ENCODE assay signal across 16 cellular contexts in genomic region chr2:105887246-105887645, GRCh38.
DNase-seq lines count a peak whose midpoint lies in the region; ATAC-seq and TF ChIP-seq lines count a peak whose summit lies in the region.
"Had no signal": no experiment of that assay in that cellular context is flagged by ENCODE, and none has a peak within 500 bp of the region (broad histone marks: within the 10 kb centered on the region; RNA-seq: fewer than 3 reads in every experiment).

No MANE protein-coding gene starts in this region.

- H3K4me3 ChIP-seq in left ventricle myocardium inferior (no peak overlapping the region), adrenal gland (no peak overlapping the region)
- no peak overlapping the region for H3K4me3 ChIP-seq in naive thymus-derived CD4-positive, alpha-beta T cell (ENCODE audit: low read length)
- H3K4me3 ChIP-seq: dorsolateral prefrontal cortex had no signal

- CTCF ChIA-PET in naive thymus-derived CD4-positive, alpha-beta T cell (lab: Charles Lee): no interaction called here

- 91 to 94% (median 93%) methylated on average over 3 of the region's 3 CpGs for WGBS in adrenal gland, 4 donors

- peak overlapping the region; percentile 66 for H3K27ac Mint-ChIP-seq in activated naive CD8-positive, alpha-beta T cell treated with anti-CD3 and anti-CD28 coated beads, Interleukin-2, amount 50 U/mL, for 24 hours
- peak overlapping the region in 8 of 9 donors; percentile 12 to 89 (median 56) for H3K27ac Mint-ChIP-seq in naive thymus-derived CD4-positive, alpha-beta T cell
- H3K27ac Mint-ChIP-seq: activated CD8-positive, alpha-beta memory T cell treated with anti-CD3 and anti-CD28 coated beads, Interleukin-2, amount 10 ng/mL, durations not matched to agents 7 days and 5 days had no signal

- DNase-seq in left ventricle myocardium inferior (no peak), left ventricle myocardium superior (no peak), ecto neural progenitor cell (ENCODE audit: low spot score) (no peak), NCI-H774 (lab: John Stamatoyannopoulos, UW) (no peak), adrenal gland (no peak)
- DNase-seq in activated naive CD8-positive, alpha-beta T cell treated with anti-CD3 and anti-CD28 coated beads, Interleukin-2, amount 50 U/mL, for 24 hours: no peak
- DNase-seq in naive thymus-derived CD4-positive, alpha-beta T cell: no peak
- no peak for DNase-seq in activated CD8-positive, alpha-beta memory T cell treated with anti-CD3 and anti-CD28 coated beads, Interleukin-2, amount 50 U/mL, for 48 hours
- DNase-seq: activated CD8-positive, alpha-beta memory T cell treated with anti-CD3 and anti-CD28 coated beads, Interleukin-2, amount 10 ng/mL, durations not matched to agents 7 days and 5 days; amygdala; DMS53; dorsolateral prefrontal cortex; GOT3; T-helper 9 cell had no signal

- no peak overlapping the region for H3K4me3 Mint-ChIP-seq in activated naive CD8-positive, alpha-beta T cell treated with anti-CD3 and anti-CD28 coated beads, Interleukin-2, amount 50 U/mL, for 24 hours
- peak overlapping the region in 6 of 10 donors; percentile 12 to 68 (median 24) for H3K4me3 Mint-ChIP-seq in naive thymus-derived CD4-positive, alpha-beta T cell
- H3K4me3 Mint-ChIP-seq: activated CD8-positive, alpha-beta memory T cell treated with anti-CD3 and anti-CD28 coated beads, Interleukin-2, amount 10 ng/mL, durations not matched to agents 7 days and 5 days; neural crest cell had no signal

- H3K4me1 ChIP-seq in left ventricle myocardium inferior (peaks cover 81% of the 10 kb centered on the region), adrenal gland (replicated peaks in 1 of 2) (peaks cover 11 to 40% of the 10 kb centered on the region in 2 donors)
- H3K4me1 ChIP-seq in naive thymus-derived CD4-positive, alpha-beta T cell (ENCODE audit: control insufficient read depth in 2 of 2, insufficient read depth in 2 of 2, low read length in 2 of 2): peaks cover 46 to 52% of the 10 kb centered on the region in 2 donors

- H3K9me3 ChIP-seq in left ventricle myocardium inferior (replicated peaks): peaks cover 9% of the 10 kb centered on the region
- no peaks in the 10 kb centered on the region for H3K9me3 ChIP-seq in naive thymus-derived CD4-positive, alpha-beta T cell (ENCODE audit: control insufficient read depth in 2 of 3, low read length in 3 of 3)
- no peaks in the 10 kb centered on the region for H3K9me3 ChIP-seq in adrenal gland (replicated peaks in 1 of 3)

- peaks cover 71% of the 10 kb centered on the region for H3K36me3 Mint-ChIP-seq in activated naive CD8-positive, alpha-beta T cell treated with anti-CD3 and anti-CD28 coated beads, Interleukin-2, amount 50 U/mL, for 24 hours (ENCODE audit: low read depth)
- H3K36me3 Mint-ChIP-seq in naive thymus-derived CD4-positive, alpha-beta T cell: peaks cover 12 to 65% (median 54%) of the 10 kb centered on the region in 5 donors

- peaks cover 11% of the 10 kb centered on the region for H3K9me3 Mint-ChIP-seq in activated naive CD8-positive, alpha-beta T cell treated with anti-CD3 and anti-CD28 coated beads, Interleukin-2, amount 50 U/mL, for 24 hours
- peaks cover 0 to 25% (median 6%) of the 10 kb centered on the region in 11 donors for H3K9me3 Mint-ChIP-seq in naive thymus-derived CD4-positive, alpha-beta T cell

- TF ChIP-seq CTCF in left ventricle myocardium inferior (IDR thresholded peaks at IDR 0.05; ENCODE audit: borderline replicate concordance): no peak
- no peak for TF ChIP-seq CTCF in adrenal gland (IDR thresholded peaks at IDR 0.05)

- peak overlapping the region; percentile 69 for H3K27ac ChIP-seq in left ventricle myocardium inferior (replicated peaks)
- H3K27ac ChIP-seq in naive thymus-derived CD4-positive, alpha-beta T cell (ENCODE audit: low read depth, low read length): no peak overlapping the region
- H3K27ac ChIP-seq in adrenal gland: peak overlapping the region in 2 of 5 donors; percentile 49 to 52

- POLR2A ChIA-PET in naive thymus-derived CD4-positive, alpha-beta T cell (lab: Charles Lee): interaction anchor here (0.7 kb wide), 1 partner anchor 30 kb away, joined by 3 read pairs; no protein-coding TSS in a partner anchor

- H3K27me3 ChIP-seq in left ventricle myocardium inferior (ENCODE audit: low read depth) (no peaks in the 10 kb centered on the region), adrenal gland (no peaks in the 10 kb centered on the region)
- no peaks in the 10 kb centered on the region for H3K27me3 ChIP-seq in naive thymus-derived CD4-positive, alpha-beta T cell (ENCODE audit: control insufficient read depth in 2 of 2, insufficient read depth in 2 of 2, low read length in 2 of 2)
- H3K27me3 ChIP-seq: dorsolateral prefrontal cortex had no signal

- TF ChIP-seq POLR2A in adrenal gland (IDR thresholded peaks at IDR 0.05): no peak

- H3K4me1 Mint-ChIP-seq in activated naive CD8-positive, alpha-beta T cell treated with anti-CD3 and anti-CD28 coated beads, Interleukin-2, amount 50 U/mL, for 24 hours: peaks cover 88% of the 10 kb centered on the region
- H3K4me1 Mint-ChIP-seq in naive thymus-derived CD4-positive, alpha-beta T cell: peaks cover 44 to 91% (median 82%) of the 10 kb centered on the region in 7 donors

- H3K27me3 Mint-ChIP-seq in activated naive CD8-positive, alpha-beta T cell treated with anti-CD3 and anti-CD28 coated beads, Interleukin-2, amount 50 U/mL, for 24 hours: no peaks in the 10 kb centered on the region
- H3K27me3 Mint-ChIP-seq in naive thymus-derived CD4-positive, alpha-beta T cell: no peaks in the 10 kb centered on the region
- H3K27me3 Mint-ChIP-seq: activated CD8-positive, alpha-beta memory T cell treated with anti-CD3 and anti-CD28 coated beads, Interleukin-2, amount 10 ng/mL, durations not matched to agents 7 days and 5 days had no signal

- intact Hi-C loops in left ventricle myocardium inferior (cut with micrococcal nuclease) (loop anchor here (10.0 kb wide), 1 partner anchor 92 kb away; no protein-coding TSS in a partner anchor), left ventricle myocardium superior (cut with micrococcal nuclease) (no loop called here), adrenal gland (cut with DNase I) (loop anchor here in 1 of 2 donors (10.0 kb wide), 1 partner anchor 142 kb away; the partner anchor contains the start of gene NCK2)
- intact Hi-C loops in naive thymus-derived CD4-positive, alpha-beta T cell (cut with micrococcal nuclease): loop anchor here (5.0 to 10.0 kb wide), 2 partner anchors 310 to 312 kb away; no protein-coding TSS in a partner anchor

- H3K36me3 ChIP-seq in left ventricle myocardium inferior: peaks cover 3% of the 10 kb centered on the region
- peaks cover 0 to 34% (median 4%) of the 10 kb centered on the region in 3 experiments for H3K36me3 ChIP-seq in naive thymus-derived CD4-positive, alpha-beta T cell (ENCODE audit: control insufficient read depth in 2 of 3, insufficient read depth in 3 of 3, low read length in 3 of 3)
- no peaks in the 10 kb centered on the region for H3K36me3 ChIP-seq in adrenal gland (replicated peaks in 1 of 2)

- no peak for ATAC-seq in left ventricle myocardium superior
- peak; percentile 67 for ATAC-seq in activated naive CD8-positive, alpha-beta T cell treated with anti-CD3 and anti-CD28 coated beads, Interleukin-2, amount 50 U/mL, for 24 hours
- no peak for ATAC-seq in naive thymus-derived CD4-positive, alpha-beta T cell
- ATAC-seq: activated CD8-positive, alpha-beta memory T cell treated with anti-CD3 and anti-CD28 coated beads, Interleukin-2, amount 10 ng/mL, durations not matched to agents 7 days and 5 days; sciatic nerve had no signal
